Comparison of ENCODE assay signal across 8 cellular contexts in genomic region chr21:37564341-37564923, GRCh38.
DNase-seq lines count a peak whose midpoint lies in the region; ATAC-seq and TF ChIP-seq lines count a peak whose summit lies in the region.

No MANE protein-coding gene starts in this region.

- peak; percentile 51 for ATAC-seq in GM18520 (IDR thresholded peaks at IDR 0.05; ENCODE audit: unreplicated experiment)
- peak; percentile 44 for ATAC-seq in HG03103 (IDR thresholded peaks at IDR 0.05; ENCODE audit: low read depth, unreplicated experiment)
- ATAC-seq in left lobe of liver, result peak; percentile 30

- DNase-seq in NCI-H2227 (lab: John Stamatoyannopoulos, UW; ENCODE audit: unreplicated experiment) (peak; percentile 63), left lobe of liver (ENCODE audit: low spot score) (peak; percentile 54)
- DNase-seq in activated CD4-positive, alpha-beta T cell treated with anti-CD3 and anti-CD28 coated beads for 48 hours, result peak; percentile 92
- DNase-seq in stimulated activated CD4-positive, alpha-beta T cell treated with anti-CD3 and anti-CD28 coated beads, Interleukin-4, amount 100 ng/mL, for 1 hour, result peak; percentile 84

- H3K27ac ChIP-seq in 22Rv1 (peak overlapping the region; percentile 30), cingulate gyrus (ENCODE audit: low read depth, low read length) (peak overlapping the region; percentile 96)

- no peak for TF ChIP-seq CTCF in 22Rv1 (IDR thresholded peaks at IDR 0.05)

Comparison
In these comparisons a context has a peak if more than half of its experiments do, and no peak if none do; other contexts are left out.
1. Peak in every context shown above with its lines: DNase-seq, ATAC-seq and H3K27ac ChIP-seq.